Comparison of ENCODE assay signal across 11 cellular contexts in genomic region chr2:11864724-11865123, GRCh38.
"Had no signal": no experiment of that assay in that cellular context is flagged by ENCODE, and none has a peak within 500 bp of the region (broad histone marks: within the 10 kb centered on the region; RNA-seq: fewer than 3 reads in every experiment).

No MANE protein-coding gene starts in this region.

- FAIRE-seq: frontal cortex, small intestine had no signal

- H3K27me3 ChIP-seq: ascending aorta, heart left ventricle, transverse colon had no signal

- H3K4me3 ChIP-seq: transverse colon had no signal

- H3K9me3 ChIP-seq: ascending aorta, transverse colon had no signal

- DNase-seq: activated CD4-positive, alpha-beta T cell treated with anti-CD3 and anti-CD28 coated beads for 1 hour; activated CD8-positive, alpha-beta memory T cell treated with anti-CD3 and anti-CD28 coated beads, Interleukin-2, amount 50 U/mL, for 48 hours; activated naive CD8-positive, alpha-beta T cell treated with anti-CD3 and anti-CD28 coated beads, Interleukin-2, amount 50 U/mL, for 24 hours; effector CD8-positive, alpha-beta T cell; naive thymus-derived CD4-positive, alpha-beta T cell; small intestine; transverse colon had no signal

- ATAC-seq: activated naive CD8-positive, alpha-beta T cell treated with anti-CD3 and anti-CD28 coated beads, Interleukin-2, amount 50 U/mL, for 24 hours; naive thymus-derived CD4-positive, alpha-beta T cell; stimulated activated effector memory CD8-positive, alpha-beta T cell treated with anti-CD3 and anti-CD28 coated beads, Interleukin-12 subunit alpha, Interleukin-12 subunit beta, amount 100 ng/mL, for 72 hours had no signal

- H3K36me3 ChIP-seq: ascending aorta, heart left ventricle, transverse colon had no signal
